Comparison of ENCODE assay signal across 29 cellular contexts in genomic region chr3:62749657-62750056, GRCh38.
"Had no signal": no experiment of that assay in that cellular context is flagged by ENCODE, and none has a peak within 500 bp of the region (broad histone marks: within the 10 kb centered on the region; RNA-seq: fewer than 3 reads in every experiment).

No MANE protein-coding gene starts in this region.

- H3K27me3 Mint-ChIP-seq: memory B cell; naive thymus-derived CD4-positive, alpha-beta T cell; natural killer cell treated with Interleukin-12 subunit alpha and Interleukin-12 subunit beta and Interleukin-15 and Interleukin-18, amount 100 ng/mL, for 72 hours; stimulated activated memory B cell treated with anti-CD40 and anti-IgM and Interleukin-4, amounts not matched to agents 10 μg/mL and 1 μg/mL and 100 μg/mL, for 72 hours; stimulated activated naive CD8-positive, alpha-beta T cell treated with anti-CD3 and anti-CD28 coated beads, Interleukin-15, amount 100 ng/mL, for 72 hours had no signal

- H3K27ac Mint-ChIP-seq: memory B cell; naive thymus-derived CD4-positive, alpha-beta T cell; natural killer cell treated with Interleukin-12 subunit alpha and Interleukin-12 subunit beta and Interleukin-15 and Interleukin-18, amount 100 ng/mL, for 72 hours; stimulated activated memory B cell treated with anti-CD40 and anti-IgM and Interleukin-4, amounts not matched to agents 10 μg/mL and 1 μg/mL and 100 μg/mL, for 72 hours; stimulated activated naive CD8-positive, alpha-beta T cell treated with anti-CD3 and anti-CD28 coated beads, Interleukin-15, amount 100 ng/mL, for 72 hours; type B pancreatic cell had no signal

- H3K4me1 Mint-ChIP-seq: memory B cell; naive thymus-derived CD4-positive, alpha-beta T cell; neural crest cell; stimulated activated memory B cell treated with anti-CD40 and anti-IgM and Interleukin-4, amounts not matched to agents 10 μg/mL and 1 μg/mL and 100 μg/mL, for 72 hours; stimulated activated naive CD8-positive, alpha-beta T cell treated with anti-CD3 and anti-CD28 coated beads, Interleukin-15, amount 100 ng/mL, for 72 hours had no signal

- H3K4me1 ChIP-seq: left lung, prostate gland, spleen, tibial nerve, uterus had no signal

- DNase-seq: hippocampal formation; kidney; left colon; left lung; midbrain; mucosa of descending colon; naive thymus-derived CD4-positive, alpha-beta T cell; nucleus accumbens; pancreas; posterior cingulate gyrus; retina; right cardiac atrium; small intestine; spleen; stimulated activated CD4-positive, alpha-beta T cell treated with anti-CD3 and anti-CD28 coated beads, Interleukin-4, amount 100 ng/mL, for 4 hours; stimulated activated CD8-positive, alpha-beta memory T cell treated with anti-CD3 and anti-CD28 coated beads, Interleukin-4, amount 100 ng/mL, for 48 hours; stimulated activated naive CD4-positive, alpha-beta T cell treated with Interleukin-2 at 50 U/mL for 16 hours; stimulated activated naive CD8-positive, alpha-beta T cell treated with anti-CD3 and anti-CD28 coated beads, Interleukin-15, amount 100 ng/mL, for 72 hours; substantia nigra; uterus had no signal

- H3K4me3 ChIP-seq: left lung, lung, mucosa of descending colon, pancreas, prostate gland, spleen, tibial nerve, uterus had no signal

- H3K9me3 ChIP-seq: left lung, mucosa of descending colon, pancreas, prostate gland, spleen, tibial nerve, uterus had no signal

- ATAC-seq: left colon; left lung; mucosa of descending colon; naive thymus-derived CD4-positive, alpha-beta T cell; natural killer cell treated with Interleukin-12 subunit alpha and Interleukin-12 subunit beta and Interleukin-15 and Interleukin-18, amount 100 ng/mL, for 72 hours; pancreas; sciatic nerve; stimulated activated memory B cell treated with anti-CD40 and anti-IgM and Interleukin-4, amounts not matched to agents 10 μg/mL and 1 μg/mL and 100 μg/mL, for 72 hours; stimulated activated naive CD8-positive, alpha-beta T cell treated with anti-CD3 and anti-CD28 coated beads, Interleukin-15, amount 100 ng/mL, for 72 hours had no signal

- H3K27ac ChIP-seq: left lung, pancreas, prostate gland, spleen, tibial nerve, uterus had no signal

- H3K9me3 Mint-ChIP-seq: memory B cell, neural crest cell, type B pancreatic cell had no signal

- H3K4me3 Mint-ChIP-seq: memory B cell; naive thymus-derived CD4-positive, alpha-beta T cell; natural killer cell treated with Interleukin-12 subunit alpha and Interleukin-12 subunit beta and Interleukin-15 and Interleukin-18, amount 100 ng/mL, for 72 hours; neural crest cell; stimulated activated memory B cell treated with anti-CD40 and anti-IgM and Interleukin-4, amounts not matched to agents 10 μg/mL and 1 μg/mL and 100 μg/mL, for 72 hours; stimulated activated naive CD8-positive, alpha-beta T cell treated with anti-CD3 and anti-CD28 coated beads, Interleukin-15, amount 100 ng/mL, for 72 hours; type B pancreatic cell had no signal

- H3K36me3 ChIP-seq: left lung, pancreas, prostate gland, spleen, tibial nerve, uterus had no signal

- H3K27me3 ChIP-seq: left lung, pancreas, spleen, tibial nerve, uterus had no signal

- H3K36me3 Mint-ChIP-seq: memory B cell; naive thymus-derived CD4-positive, alpha-beta T cell; natural killer cell treated with Interleukin-12 subunit alpha and Interleukin-12 subunit beta and Interleukin-15 and Interleukin-18, amount 100 ng/mL, for 72 hours; stimulated activated memory B cell treated with anti-CD40 and anti-IgM and Interleukin-4, amounts not matched to agents 10 μg/mL and 1 μg/mL and 100 μg/mL, for 72 hours; type B pancreatic cell had no signal
